15 cellular contexts compared by ENCODE assay signal in genomic region chr3:68931406-68932149, GRCh38. TPM values are rescaled to one million over a fixed set of nuclear protein-coding genes. Genes with fewer than 3 reads are reported as not detected.
DNase-seq lines count a peak whose midpoint lies in the region; ATAC-seq and TF ChIP-seq lines count a peak whose summit lies in the region.
"Had no signal": no experiment of that assay in that cellular context is flagged by ENCODE, and none has a peak within 500 bp of the region (broad histone marks: within the 10 kb centered on the region; RNA-seq: fewer than 3 reads in every experiment).

No MANE protein-coding gene starts in this region.

- H2AFZ ChIP-seq in PC-9: no peak overlapping the region

- H3K9me3 ChIP-seq in HUES64 (ENCODE audit: insufficient read depth, low read depth, low read length): no peaks in the 10 kb centered on the region
- H3K9me3 ChIP-seq in PC-9 (ENCODE audit: insufficient read depth, low read depth): no peaks in the 10 kb centered on the region

- no peaks in the 10 kb centered on the region for H4K20me1 ChIP-seq in PC-9 (ENCODE audit: insufficient read depth)

- no peaks in the 10 kb centered on the region for H3K36me3 ChIP-seq in HUES64 (ENCODE audit: insufficient read depth, low read length)
- H3K36me3 ChIP-seq in PC-9 (ENCODE audit: low read depth): no peaks in the 10 kb centered on the region

- H3K9me3 Mint-ChIP-seq in osteocyte (ENCODE audit: unreplicated experiment): no peaks in the 10 kb centered on the region
- H3K9me3 Mint-ChIP-seq: T-helper 2 cell treated with Interferon-gamma antibody and Interleukin-4, amounts not matched to agents 5 μg/mL and 100 μg/mL, for 36 hours had no signal

- 3% methylated on average over 41 of the region's 41 CpGs for WGBS in HUES64

- H3K27me3 ChIP-seq in HUES64 (ENCODE audit: insufficient read depth, low read length) (peaks cover 51% of the 10 kb centered on the region), PC-9 (ENCODE audit: insufficient read depth, low read depth) (peaks cover 50% of the 10 kb centered on the region)

- H3F3A ChIP-seq in PC-9 (ENCODE audit: insufficient read depth, low read depth): no peaks in the 10 kb centered on the region

- BruUV-seq in PC-9 (replicated peaks; lab: Mats Ljungman, UMichigan): no TSS peak

- CTCF ChIA-PET in PC-9 (lab: Charles Lee): no interaction called here

- DNase-seq in GM10266 (ENCODE audit: extremely low spot score): peak; percentile 28
- peak; percentile 16 for DNase-seq in globus pallidus (ENCODE audit: low spot score)
- no peak for DNase-seq in osteocyte (ENCODE audit: extremely low spot score, unreplicated experiment)
- no peak for DNase-seq in EL
- no peak for DNase-seq in PC-9
- DNase-seq: activated CD8-positive, alpha-beta memory T cell treated with anti-CD3 and anti-CD28 coated beads, Interleukin-2, amount 10 ng/mL, durations not matched to agents 7 days and 5 days; NCI-H1694 treated with DMSO at 0.1 percent for 48 hours had no signal

- POLR2A ChIA-PET in PC-9 (lab: Charles Lee; ENCODE audit: unreplicated experiment): no interaction called here

- peaks cover 2% of the 10 kb centered on the region for H3K4me1 Mint-ChIP-seq in osteocyte (ENCODE audit: unreplicated experiment)

- H3K4me2 ChIP-seq in PC-9: no peak overlapping the region

- peak overlapping the region; percentile 59 for H3K4me3 ChIP-seq in HUES64 (ENCODE audit: low read length)
- no peak overlapping the region for H3K4me3 ChIP-seq in PC-9

- no peak overlapping the region for H3K27ac Mint-ChIP-seq in osteocyte (ENCODE audit: unreplicated experiment)
- H3K27ac Mint-ChIP-seq: activated CD8-positive, alpha-beta memory T cell treated with anti-CD3 and anti-CD28 coated beads, Interleukin-2, amount 10 ng/mL, durations not matched to agents 7 days and 5 days; T-helper 2 cell treated with Interferon-gamma antibody and Interleukin-4, amounts not matched to agents 5 μg/mL and 100 μg/mL, for 36 hours had no signal

- peaks cover 88% of the 10 kb centered on the region for H3K27me3 Mint-ChIP-seq in osteocyte (ENCODE audit: unreplicated experiment)

- no peak overlapping the region for H3K9ac ChIP-seq in HUES64 (ENCODE audit: low read depth, low read length)

- peaks cover 5% of the 10 kb centered on the region; the same call in 1 of the 2 replicates for H3K4me1 ChIP-seq in HUES64 (ENCODE audit: insufficient read depth, low read length)
- no peaks in the 10 kb centered on the region for H3K4me1 ChIP-seq in PC-9 (replicated peaks; ENCODE audit: insufficient read depth)

- H3K27ac ChIP-seq in HUES64 (ENCODE audit: low read depth, low read length) (no peak overlapping the region), PC-9 (no peak overlapping the region)
- H3K27ac ChIP-seq: epithelial cell of prostate had no signal

- H3K9me2 ChIP-seq in PC-9 (ENCODE audit: insufficient read depth): no peaks in the 10 kb centered on the region

- peak overlapping the region; percentile 34 for H3K4me3 Mint-ChIP-seq in osteocyte (ENCODE audit: unreplicated experiment)
- H3K4me3 Mint-ChIP-seq: activated CD8-positive, alpha-beta memory T cell treated with anti-CD3 and anti-CD28 coated beads, Interleukin-2, amount 10 ng/mL, durations not matched to agents 7 days and 5 days; T-helper 2 cell treated with Interferon-gamma antibody and Interleukin-4, amounts not matched to agents 5 μg/mL and 100 μg/mL, for 36 hours had no signal

- no peaks in the 10 kb centered on the region for H3K79me2 ChIP-seq in PC-9 (ENCODE audit: low read depth)

- ATAC-seq in HG02642 (IDR thresholded peaks at IDR 0.05; ENCODE audit: poor library complexity, unreplicated experiment) (no peak), HG02884 (IDR thresholded peaks at IDR 0.05; ENCODE audit: unreplicated experiment) (no peak)
- ATAC-seq: activated CD8-positive, alpha-beta memory T cell treated with anti-CD3 and anti-CD28 coated beads, Interleukin-2, amount 10 ng/mL, durations not matched to agents 7 days and 5 days had no signal

- TF ChIP-seq CTCF in GM10266 (IDR thresholded peaks at IDR 0.05; ENCODE audit: control insufficient read depth, insufficient read depth, low read depth, missing control alignments): no peak
- no peak for TF ChIP-seq CTCF in osteocyte (IDR thresholded peaks at IDR 0.05)
- no peak for TF ChIP-seq CTCF in PC-9 (conservative IDR thresholded peaks at IDR 0.05)

- no peaks in the 10 kb centered on the region for H3K36me3 Mint-ChIP-seq in osteocyte (ENCODE audit: unreplicated experiment)
- H3K36me3 Mint-ChIP-seq: activated CD8-positive, alpha-beta memory T cell treated with anti-CD3 and anti-CD28 coated beads, Interleukin-2, amount 10 ng/mL, durations not matched to agents 7 days and 5 days had no signal

- intact Hi-C loops in PC-9 (cut with micrococcal nuclease; ENCODE audit: unreplicated experiment): no loop called here

RNA-seq across cellular contexts. Expression of gene TAFA4, which starts 0.8 kb away (rescaled TPM):
- 3.8 TPM for polyA plus RNA-seq in HUES64 (2013, experiment 1 of 2)
- 3.6 TPM for polyA plus RNA-seq in HUES64 (2013, experiment 2 of 2)
- not detected in 2 replicates for total RNA-seq in osteocyte
- total RNA-seq in PC-9 (2021): not detected in 2 replicates
- total RNA-seq: activated CD8-positive, alpha-beta memory T cell treated with anti-CD3 and anti-CD28 coated beads, Interleukin-2, amount 10 ng/mL, durations not matched to agents 7 days and 5 days; bronchial epithelial cell; H4; myocyte had no signal

Comparison
In these comparisons a context has a peak if more than half of its experiments do, and no peak if none do; other contexts are left out.
1. DNase-seq: peak in GM10266 (single experiment) and globus pallidus (single experiment); none in osteocyte (single experiment), EL (single experiment) and PC-9 (0 of 2).